ENCODE assay signal across 8 cellular contexts in genomic region chr6:134178230-134179044, GRCh38.
DNase-seq lines count a peak whose midpoint lies in the region; ATAC-seq and TF ChIP-seq lines count a peak whose summit lies in the region.

No MANE protein-coding gene starts in this region.

- peaks cover 39% of the 10 kb centered on the region for H3F3A ChIP-seq in SU-DHL-6 (ENCODE audit: insufficient read depth)

- DNase-seq in ELF-1 (ENCODE audit: low read depth, low spot score) (peak; percentile 94), IMR-90 (peak; percentile 96), Right ventricle myocardium superior (peak; percentile 78), osteocyte (ENCODE audit: extremely low spot score, unreplicated experiment) (peak; percentile 87), cortex of kidney (lab: John Stamatoyannopoulos, UW) (no peak)
- peak; percentile 71 for DNase-seq in activated naive CD8-positive, alpha-beta T cell treated with anti-CD3 and anti-CD28 coated beads, Interleukin-2, amount 50 U/mL, for 24 hours

- H2BK5ac ChIP-seq in IMR-90 (ENCODE audit: low read depth, low read length, poor library complexity, severe bottlenecking), result peak overlapping the region; percentile 92

- POLR2A ChIA-PET in IMR-90 (lab: Charles Lee; ENCODE audit: unreplicated experiment), result no interaction called here

- peak overlapping the region; percentile 82 for H4K5ac ChIP-seq in IMR-90 (ENCODE audit: low read depth, low read length)

- H2BK120ac ChIP-seq in IMR-90 (ENCODE audit: low read depth, low read length), result peak overlapping the region; percentile 94

- H4K91ac ChIP-seq in IMR-90 (ENCODE audit: insufficient read depth, low read depth, low read length), result peak overlapping the region; percentile 90

- H3K9me2 ChIP-seq in SU-DHL-6 (replicated peaks; ENCODE audit: insufficient read depth, low read length), result no peaks in the 10 kb centered on the region

- H3K36me3 ChIP-seq in IMR-90 (ENCODE audit: control insufficient read depth, insufficient read depth, low read length) (peaks cover 4% of the 10 kb centered on the region), SU-DHL-6 (ENCODE audit: low read length) (peaks cover 5% of the 10 kb centered on the region)

- H3K4me1 Mint-ChIP-seq in activated naive CD8-positive, alpha-beta T cell treated with anti-CD3 and anti-CD28 coated beads, Interleukin-2, amount 50 U/mL, for 24 hours, result peaks cover 34% of the 10 kb centered on the region
- peaks cover 41% of the 10 kb centered on the region for H3K4me1 Mint-ChIP-seq in osteocyte (ENCODE audit: unreplicated experiment)

- peaks cover 8 to 14% of the 10 kb centered on the region in 2 experiments for H3K79me1 ChIP-seq in IMR-90 (ENCODE audit: low read depth in 1 of 2, low read length in 2 of 2)

- H3K27ac ChIP-seq in IMR-90 (ENCODE audit: insufficient read depth, low read length), result peak overlapping the region; percentile 91
- peak overlapping the region; percentile 86 for H3K27ac ChIP-seq in SU-DHL-6 (ENCODE audit: low read depth, low read length)
- H3K27ac ChIP-seq in temporal lobe (ENCODE audit: low read depth, low read length), result peak overlapping the region; percentile 91

- H4K8ac ChIP-seq in IMR-90 (ENCODE audit: low read depth in 2 of 2, low read length in 2 of 2), result peak overlapping the region; percentile 89 to 95

- no peaks in the 10 kb centered on the region for H3K27me3 Mint-ChIP-seq in activated naive CD8-positive, alpha-beta T cell treated with anti-CD3 and anti-CD28 coated beads, Interleukin-2, amount 50 U/mL, for 24 hours
- H3K27me3 Mint-ChIP-seq in osteocyte (ENCODE audit: unreplicated experiment), result no peaks in the 10 kb centered on the region

- no TSS peak for BruUV-seq in IMR-90 (replicated peaks; lab: Mats Ljungman, UMichigan)

- H2AFZ ChIP-seq in IMR-90 (replicated peaks; ENCODE audit: low read length, poor library complexity) (peak overlapping the region; percentile 86), SU-DHL-6 (ENCODE audit: low read depth, low read length, severe bottlenecking) (peak overlapping the region; percentile 65)

- H3K4me3 ChIP-seq in IMR-90 (ENCODE audit: insufficient read depth, low read depth, low read length) (peak overlapping the region; percentile 43), SU-DHL-6 (ENCODE audit: insufficient read depth, low read length, poor library complexity, severe bottlenecking) (peak overlapping the region; percentile 41)

- peak overlapping the region; percentile 89 for H2BK20ac ChIP-seq in IMR-90 (ENCODE audit: low read depth, low read length)

- peaks cover 12% of the 10 kb centered on the region for H3K79me2 ChIP-seq in SU-DHL-6 (ENCODE audit: insufficient read depth, low read length)

- dilution Hi-C loops in IMR-90 (cut with HindIII; ENCODE audit: low sequenced_read_pairs, unreplicated experiment), result no loop called here

- TF ChIP-seq CTCF in IMR-90 (conservative IDR thresholded peaks at IDR 0.05; ENCODE audit: low read depth, low read length), result peak; percentile 99
- peak; percentile 81 for TF ChIP-seq CTCF in SU-DHL-6 (IDR thresholded peaks at IDR 0.05; ENCODE audit: insufficient read depth, low read length, poor library complexity, severe bottlenecking)
- TF ChIP-seq CTCF in osteocyte (IDR thresholded peaks at IDR 0.05), result peak; percentile 88

- H3K36me3 Mint-ChIP-seq in activated naive CD8-positive, alpha-beta T cell treated with anti-CD3 and anti-CD28 coated beads, Interleukin-2, amount 50 U/mL, for 24 hours (ENCODE audit: low read depth), result peaks cover 11% of the 10 kb centered on the region
- H3K36me3 Mint-ChIP-seq in osteocyte (ENCODE audit: unreplicated experiment), result peaks cover 10% of the 10 kb centered on the region

- H3K4me1 ChIP-seq in IMR-90 (ENCODE audit: control insufficient read depth, insufficient read depth, low read length), result peaks cover 9% of the 10 kb centered on the region

- peaks cover 8% of the 10 kb centered on the region for H3K9me1 ChIP-seq in IMR-90 (ENCODE audit: insufficient read depth, low read length)

- peak overlapping the region; percentile 97 for H3K14ac ChIP-seq in IMR-90 (replicated peaks; ENCODE audit: low read depth, low read length)

- peak overlapping the region; percentile 84 for H3K18ac ChIP-seq in IMR-90 (ENCODE audit: low read depth, low read length)

- ATAC-seq in IMR-90 (ENCODE audit: low read depth) (peak; percentile 48), Right ventricle myocardium superior (ENCODE audit: poor library complexity) (peak; percentile 39)
- peak; percentile 79 for ATAC-seq in activated naive CD8-positive, alpha-beta T cell treated with anti-CD3 and anti-CD28 coated beads, Interleukin-2, amount 50 U/mL, for 24 hours

- peak overlapping the region; percentile 62 for H2AK9ac ChIP-seq in IMR-90 (replicated peaks; ENCODE audit: low read depth, low read length, poor library complexity)

- H3K4ac ChIP-seq in IMR-90 (ENCODE audit: low read depth, low read length), result peak overlapping the region; percentile 94

- H4K20me1 ChIP-seq in IMR-90 (ENCODE audit: insufficient read depth, low read length) (peaks cover 12% of the 10 kb centered on the region), SU-DHL-6 (ENCODE audit: low read depth, low read length) (peaks cover 4% of the 10 kb centered on the region; the same call in 1 of the 2 replicates)

- peak overlapping the region; percentile 93 for H3K27ac Mint-ChIP-seq in activated naive CD8-positive, alpha-beta T cell treated with anti-CD3 and anti-CD28 coated beads, Interleukin-2, amount 50 U/mL, for 24 hours
- peak overlapping the region; percentile 98 for H3K27ac Mint-ChIP-seq in osteocyte (ENCODE audit: unreplicated experiment)

- in situ Hi-C loops in IMR-90 (cut with MboI; ENCODE audit: low sequenced_read_pairs), result loop anchor here (10.0 kb wide), 1 partner anchor 236 kb away; no protein-coding TSS in a partner anchor

- H3K4me3 Mint-ChIP-seq in activated naive CD8-positive, alpha-beta T cell treated with anti-CD3 and anti-CD28 coated beads, Interleukin-2, amount 50 U/mL, for 24 hours, result peak overlapping the region; percentile 97
- H3K4me3 Mint-ChIP-seq in osteocyte (ENCODE audit: unreplicated experiment), result peak overlapping the region; percentile 64

- intact Hi-C loops in IMR-90 (cut with micrococcal nuclease), result loop anchor here (1.0 to 5.0 kb wide), 4 partner anchors 110 to 463 kb away; no protein-coding TSS in a partner anchor
- intact Hi-C loops in Right ventricle myocardium superior (cut with DNase I), result loop anchor here (10.0 kb wide), 2 partner anchors 336 to 366 kb away; no protein-coding TSS in a partner anchor

- H3K9me3 ChIP-seq in IMR-90 (ENCODE audit: control insufficient read depth, insufficient read depth, low read length), result no peaks in the 10 kb centered on the region
- no peaks in the 10 kb centered on the region for H3K9me3 ChIP-seq in SU-DHL-6 (ENCODE audit: insufficient read depth, low read length)

- peak overlapping the region; percentile 86 for H3K56ac ChIP-seq in IMR-90 (ENCODE audit: extremely low read depth, insufficient read depth, low read length)

- TF ChIP-seq RAD21 in IMR-90 (IDR thresholded peaks at IDR 0.05; ENCODE audit: low read length), result peak; percentile 90

- peak overlapping the region; percentile 82 for H3K9ac ChIP-seq in IMR-90 (ENCODE audit: low read depth, low read length)
- peak overlapping the region; percentile 86 for H3K9ac ChIP-seq in SU-DHL-6 (ENCODE audit: low read length)

- peak overlapping the region; percentile 88 for H3K4me2 ChIP-seq in IMR-90 (ENCODE audit: low read depth, low read length)
- peak overlapping the region; percentile 89 for H3K4me2 ChIP-seq in SU-DHL-6 (ENCODE audit: low read depth, low read length, poor library complexity, severe bottlenecking)

- H2AK5ac ChIP-seq in IMR-90 (ENCODE audit: low read depth, low read length), result peak overlapping the region; percentile 53

- whole genome bisulfite sequencing in IMR-90 (ENCODE audit: extremely low coverage in 2 of 2, insufficient read length in 1 of 2), 2 experiments, result no CpG with 5 or more reads among the region's 28 CpGs

- H3K9me3 Mint-ChIP-seq in activated naive CD8-positive, alpha-beta T cell treated with anti-CD3 and anti-CD28 coated beads, Interleukin-2, amount 50 U/mL, for 24 hours, result no peaks in the 10 kb centered on the region
- H3K9me3 Mint-ChIP-seq in osteocyte (ENCODE audit: unreplicated experiment), result no peaks in the 10 kb centered on the region

- TF ChIP-seq POLR2A in IMR-90 (IDR thresholded peaks at IDR 0.05; ENCODE audit: low read depth, low read length), result no peak

- peak overlapping the region; percentile 90 for H2BK15ac ChIP-seq in IMR-90 (ENCODE audit: low read depth, low read length)

- CTCF ChIA-PET in IMR-90 (lab: Yijun Ruan, JAX), result interaction anchor here (0.6 to 1.4 kb wide), 12 partner anchors 18 to 645 kb away, joined by 3 to 6 read pairs (median 3); no protein-coding TSS in a partner anchor

- peak overlapping the region; percentile 95 for H3K23ac ChIP-seq in IMR-90 (ENCODE audit: low read depth, low read length)

- H3K27me3 ChIP-seq in IMR-90 (ENCODE audit: control insufficient read depth, insufficient read depth, low read length), result no peaks in the 10 kb centered on the region
- H3K27me3 ChIP-seq in SU-DHL-6 (ENCODE audit: low read length), result no peaks in the 10 kb centered on the region

TF ChIP-seq in IMR-90, 13 proteins besides CTCF, POLR2A, EP300 and RAD21 (continues in another document):
- peak; percentile 29; the same call in 1 of the 2 replicates for TF ChIP-seq FOS (IDR thresholded peaks at IDR 0.05; ENCODE audit: low read depth, low read length)
- TF ChIP-seq NFE2L2 (IDR thresholded peaks at IDR 0.05; ENCODE audit: low read depth, low read length), result no peak
- TF ChIP-seq CEBPB (IDR thresholded peaks at IDR 0.05; ENCODE audit: low read depth, low read length), result peak; percentile 59
- no peak for TF ChIP-seq BHLHE40 (IDR thresholded peaks at IDR 0.05; ENCODE audit: low read depth, low read length)
- no peak for TF ChIP-seq MXI1 (IDR thresholded peaks at IDR 0.05; ENCODE audit: borderline replicate concordance, low read depth, low read length)
- TF ChIP-seq, protein P1, sequence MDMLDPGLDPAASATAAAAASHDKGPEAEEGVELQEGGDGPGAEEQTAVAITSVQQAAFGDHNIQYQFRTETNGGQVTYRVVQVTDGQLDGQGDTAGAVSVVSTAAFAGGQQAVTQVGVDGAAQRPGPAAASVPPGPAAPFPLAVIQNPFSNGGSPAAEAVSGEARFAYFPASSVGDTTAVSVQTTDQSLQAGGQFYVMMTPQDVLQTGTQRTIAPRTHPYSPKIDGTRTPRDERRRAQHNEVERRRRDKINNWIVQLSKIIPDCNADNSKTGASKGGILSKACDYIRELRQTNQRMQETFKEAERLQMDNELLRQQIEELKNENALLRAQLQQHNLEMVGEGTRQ (IDR thresholded peaks at IDR 0.05; ENCODE audit: low read depth, low read length), result 0 out of 2 replicates have a peak, but pooled peaks have one; percentile 5
- TF ChIP-seq CHD1 (IDR thresholded peaks at IDR 0.05; ENCODE audit: low read depth, low read length), result no peak
- peak; percentile 90 for TF ChIP-seq SMC3 (IDR thresholded peaks at IDR 0.05; ENCODE audit: low read depth, low read length)
